ENCODE assay signal across 1 cellular context in the genomic region with DNA sequence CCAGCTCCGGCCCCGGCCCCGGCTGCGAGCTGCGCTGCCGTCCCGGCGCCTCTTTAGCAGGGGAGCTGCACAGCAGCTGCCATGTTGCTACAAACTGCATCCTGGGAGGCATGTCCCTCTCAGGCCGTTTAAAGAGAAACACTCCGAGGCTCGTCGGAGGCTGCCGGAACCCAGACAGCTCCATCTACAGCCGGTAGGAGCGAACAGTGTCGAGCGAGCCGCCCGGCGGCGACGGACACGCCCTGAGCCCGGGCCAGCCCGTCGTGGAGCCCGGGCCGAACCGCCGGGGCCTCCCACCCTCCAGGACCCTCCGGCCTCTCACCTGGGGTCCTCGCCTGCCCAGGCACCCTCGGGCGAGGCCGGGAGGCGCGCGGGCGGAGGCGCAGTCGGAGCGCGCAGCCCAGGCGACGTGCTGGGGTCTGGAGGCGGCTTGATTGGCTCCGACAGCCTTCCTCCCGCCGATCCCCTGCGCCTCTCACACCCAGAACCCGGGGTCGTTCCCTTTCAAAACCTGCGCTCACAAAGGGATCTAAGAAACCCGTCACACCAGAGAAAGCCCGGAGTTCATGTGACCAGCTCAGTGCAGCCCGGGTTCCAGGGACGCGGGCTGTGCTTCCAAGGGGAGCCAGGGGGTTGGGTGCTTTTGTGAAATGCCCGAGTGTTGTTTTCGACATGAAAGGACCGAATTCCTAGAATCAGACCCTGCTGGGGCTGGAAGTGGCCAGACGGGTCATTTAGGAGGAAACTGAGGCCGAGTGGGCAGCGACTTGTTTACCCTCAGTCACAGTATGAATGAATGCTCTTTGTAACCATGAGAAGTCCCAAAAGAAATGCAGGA.
TF ChIP-seq lines count a peak whose summit lies in the region.

A gene (minus strand): TSS at position 570 of the 838 bp plus-strand sequence. CDS start 5,040 bp downstream, outside the sequence.

TF ChIP-seq in K562, 482 proteins besides CTCF, POLR2A, EP300 and RAD21 (continued from another document and continues in another):
- TF ChIP-seq JUN (IDR thresholded peaks at IDR 0.05; ENCODE audit: borderline replicate concordance, low read depth, low read length) (peak; percentile 48; the same call in 1 of the 2 replicates), JUN (CRISPR knock-in tag; IDR thresholded peaks at IDR 0.05; ENCODE audit: borderline replicate concordance) (no peak), NR4A1 (CRISPR knock-in tag; IDR thresholded peaks at IDR 0.05) (peak; percentile 92; the same call in 1 of the 2 replicates), NR4A1 (tag; IDR thresholded peaks at IDR 0.05) (peak; percentile 61; the same call in 1 of the 2 replicates), SP1 (CRISPR knock-in tag; IDR thresholded peaks at IDR 0.05) (peak; percentile 57), ZNF311 (CRISPR knock-in tag; IDR thresholded peaks at IDR 0.05) (no peak), TBP (optimal IDR thresholded peaks at IDR 0.05; ENCODE audit: low read depth, low read length) (peak; percentile 89), HCFC1 (IDR thresholded peaks at IDR 0.05; ENCODE audit: low read depth, low read length) (peak; percentile 76), SMAD3 (CRISPR knock-in tag; conservative IDR thresholded peaks at IDR 0.05) (0 out of 2 replicates have a peak, but pooled peaks have one; percentile 27), ZNF583 (CRISPR knock-in tag; IDR thresholded peaks at IDR 0.05) (peak; percentile 72; the same call in 1 of the 2 replicates), GABPA (tag; conservative IDR thresholded peaks at IDR 0.05; ENCODE audit: low read depth) (peak; percentile 29; the same call in 1 of the 2 replicates), RBBP5 (IDR thresholded peaks at IDR 0.05; ENCODE audit: borderline replicate concordance, insufficient read depth, low read length, poor library complexity, severe bottlenecking) (peak; percentile 92), CBX1 (IDR thresholded peaks at IDR 0.05; ENCODE audit: low read depth) (peak; percentile 89), JUND (IDR thresholded peaks at IDR 0.05; ENCODE audit: borderline replicate concordance, low read depth, low read length) (peak; percentile 63), JUND (tag; IDR thresholded peaks at IDR 0.05; ENCODE audit: borderline replicate concordance, low read depth, low read length) (no peak), ETV1 (tag; conservative IDR thresholded peaks at IDR 0.05; ENCODE audit: low read depth) (peak; percentile 80), PTBP1 (IDR thresholded peaks at IDR 0.05; ENCODE audit: low read depth, low read length) (0 out of 2 replicates have a peak, but pooled peaks have one; percentile 47), POLR2B (IDR thresholded peaks at IDR 0.05; ENCODE audit: low read depth, partially characterized antibody) (peak; percentile 47), ZNF436 (CRISPR knock-in tag; IDR thresholded peaks at IDR 0.05) (0 out of 2 replicates have a peak, but pooled peaks have one; percentile 28), NCOA6 (IDR thresholded peaks at IDR 0.05) (peak; percentile 94), ZFX (CRISPR knock-in tag; IDR thresholded peaks at IDR 0.05) (peak; percentile 86), CREM (IDR thresholded peaks at IDR 0.05; ENCODE audit: low read depth) (peak; percentile 86), FOXM1 (IDR thresholded peaks at IDR 0.05; ENCODE audit: low read depth) (no peak), FOXM1 (CRISPR knock-in tag; IDR thresholded peaks at IDR 0.05; ENCODE audit: low read depth) (peak; percentile 81; the same call in 1 of the 2 replicates), CBX3 (IDR thresholded peaks at IDR 0.05; ENCODE audit: borderline replicate concordance in 1 of 2, low read length in 2 of 2) (peak in 1 of 2 experiments; percentile 78; a peak in 2 of 3 replicates)
- TF ChIP-seq, protein P1, sequence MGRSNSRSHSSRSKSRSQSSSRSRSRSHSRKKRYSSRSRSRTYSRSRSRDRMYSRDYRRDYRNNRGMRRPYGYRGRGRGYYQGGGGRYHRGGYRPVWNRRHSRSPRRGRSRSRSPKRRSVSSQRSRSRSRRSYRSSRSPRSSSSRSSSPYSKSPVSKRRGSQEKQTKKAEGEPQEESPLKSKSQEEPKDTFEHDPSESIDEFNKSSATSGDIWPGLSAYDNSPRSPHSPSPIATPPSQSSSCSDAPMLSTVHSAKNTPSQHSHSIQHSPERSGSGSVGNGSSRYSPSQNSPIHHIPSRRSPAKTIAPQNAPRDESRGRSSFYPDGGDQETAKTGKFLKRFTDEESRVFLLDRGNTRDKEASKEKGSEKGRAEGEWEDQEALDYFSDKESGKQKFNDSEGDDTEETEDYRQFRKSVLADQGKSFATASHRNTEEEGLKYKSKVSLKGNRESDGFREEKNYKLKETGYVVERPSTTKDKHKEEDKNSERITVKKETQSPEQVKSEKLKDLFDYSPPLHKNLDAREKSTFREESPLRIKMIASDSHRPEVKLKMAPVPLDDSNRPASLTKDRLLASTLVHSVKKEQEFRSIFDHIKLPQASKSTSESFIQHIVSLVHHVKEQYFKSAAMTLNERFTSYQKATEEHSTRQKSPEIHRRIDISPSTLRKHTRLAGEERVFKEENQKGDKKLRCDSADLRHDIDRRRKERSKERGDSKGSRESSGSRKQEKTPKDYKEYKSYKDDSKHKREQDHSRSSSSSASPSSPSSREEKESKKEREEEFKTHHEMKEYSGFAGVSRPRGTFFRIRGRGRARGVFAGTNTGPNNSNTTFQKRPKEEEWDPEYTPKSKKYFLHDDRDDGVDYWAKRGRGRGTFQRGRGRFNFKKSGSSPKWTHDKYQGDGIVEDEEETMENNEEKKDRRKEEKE (IDR thresholded peaks at IDR 0.05; ENCODE audit: borderline replicate concordance in 1 of 2, control insufficient read depth in 1 of 2, low read depth in 2 of 2, low read length in 1 of 2): peak in 1 of 2 experiments; percentile 57; a peak in 1 of 4 replicates
- TF ChIP-seq, protein P2, sequence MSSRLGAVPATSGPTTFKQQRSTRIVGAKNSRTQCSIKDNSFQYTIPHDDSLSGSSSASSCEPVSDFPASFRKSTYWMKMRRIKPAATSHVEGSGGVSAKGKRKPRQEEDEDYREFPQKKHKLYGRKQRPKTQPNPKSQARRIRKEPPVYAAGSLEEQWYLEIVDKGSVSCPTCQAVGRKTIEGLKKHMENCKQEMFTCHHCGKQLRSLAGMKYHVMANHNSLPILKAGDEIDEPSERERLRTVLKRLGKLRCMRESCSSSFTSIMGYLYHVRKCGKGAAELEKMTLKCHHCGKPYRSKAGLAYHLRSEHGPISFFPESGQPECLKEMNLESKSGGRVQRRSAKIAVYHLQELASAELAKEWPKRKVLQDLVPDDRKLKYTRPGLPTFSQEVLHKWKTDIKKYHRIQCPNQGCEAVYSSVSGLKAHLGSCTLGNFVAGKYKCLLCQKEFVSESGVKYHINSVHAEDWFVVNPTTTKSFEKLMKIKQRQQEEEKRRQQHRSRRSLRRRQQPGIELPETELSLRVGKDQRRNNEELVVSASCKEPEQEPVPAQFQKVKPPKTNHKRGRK (tag; IDR thresholded peaks at IDR 0.05): 0 out of 2 replicates have a peak, but pooled peaks have one; percentile 13
- TF ChIP-seq, protein P3, sequence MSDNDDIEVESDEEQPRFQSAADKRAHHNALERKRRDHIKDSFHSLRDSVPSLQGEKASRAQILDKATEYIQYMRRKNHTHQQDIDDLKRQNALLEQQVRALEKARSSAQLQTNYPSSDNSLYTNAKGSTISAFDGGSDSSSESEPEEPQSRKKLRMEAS (CRISPR knock-in tag; IDR thresholded peaks at IDR 0.05): 0 out of 2 replicates have a peak, but pooled peaks have one; percentile 14
- TF ChIP-seq, protein P4, sequence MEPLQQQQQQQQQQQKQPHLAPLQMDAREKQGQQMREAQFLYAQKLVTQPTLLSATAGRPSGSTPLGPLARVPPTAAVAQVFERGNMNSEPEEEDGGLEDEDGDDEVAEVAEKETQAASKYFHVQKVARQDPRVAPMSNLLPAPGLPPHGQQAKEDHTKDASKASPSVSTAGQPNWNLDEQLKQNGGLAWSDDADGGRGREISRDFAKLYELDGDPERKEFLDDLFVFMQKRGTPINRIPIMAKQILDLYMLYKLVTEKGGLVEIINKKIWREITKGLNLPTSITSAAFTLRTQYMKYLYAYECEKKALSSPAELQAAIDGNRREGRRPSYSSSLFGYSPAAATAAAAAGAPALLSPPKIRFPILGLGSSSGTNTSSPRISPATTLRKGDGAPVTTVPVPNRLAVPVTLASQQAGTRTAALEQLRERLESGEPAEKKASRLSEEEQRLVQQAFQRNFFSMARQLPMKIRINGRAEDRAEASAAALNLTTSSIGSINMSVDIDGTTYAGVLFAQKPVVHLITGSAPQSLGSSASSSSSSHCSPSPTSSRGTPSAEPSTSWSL (CRISPR knock-in tag; IDR thresholded peaks at IDR 0.05; ENCODE audit: borderline replicate concordance): peak; percentile 90
- TF ChIP-seq, protein P5, sequence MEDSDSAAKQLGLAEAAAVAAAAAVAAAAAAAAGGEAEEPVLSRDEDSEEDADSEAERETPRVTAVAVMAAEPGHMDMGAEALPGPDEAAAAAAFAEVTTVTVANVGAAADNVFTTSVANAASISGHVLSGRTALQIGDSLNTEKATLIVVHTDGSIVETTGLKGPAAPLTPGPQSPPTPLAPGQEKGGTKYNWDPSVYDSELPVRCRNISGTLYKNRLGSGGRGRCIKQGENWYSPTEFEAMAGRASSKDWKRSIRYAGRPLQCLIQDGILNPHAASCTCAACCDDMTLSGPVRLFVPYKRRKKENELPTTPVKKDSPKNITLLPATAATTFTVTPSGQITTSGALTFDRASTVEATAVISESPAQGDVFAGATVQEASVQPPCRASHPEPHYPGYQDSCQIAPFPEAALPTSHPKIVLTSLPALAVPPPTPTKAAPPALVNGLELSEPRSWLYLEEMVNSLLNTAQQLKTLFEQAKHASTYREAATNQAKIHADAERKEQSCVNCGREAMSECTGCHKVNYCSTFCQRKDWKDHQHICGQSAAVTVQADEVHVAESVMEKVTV (CRISPR knock-in tag; IDR thresholded peaks at IDR 0.05): peak; percentile 28; the same call in 1 of the 2 replicates
- TF ChIP-seq, protein P6, sequence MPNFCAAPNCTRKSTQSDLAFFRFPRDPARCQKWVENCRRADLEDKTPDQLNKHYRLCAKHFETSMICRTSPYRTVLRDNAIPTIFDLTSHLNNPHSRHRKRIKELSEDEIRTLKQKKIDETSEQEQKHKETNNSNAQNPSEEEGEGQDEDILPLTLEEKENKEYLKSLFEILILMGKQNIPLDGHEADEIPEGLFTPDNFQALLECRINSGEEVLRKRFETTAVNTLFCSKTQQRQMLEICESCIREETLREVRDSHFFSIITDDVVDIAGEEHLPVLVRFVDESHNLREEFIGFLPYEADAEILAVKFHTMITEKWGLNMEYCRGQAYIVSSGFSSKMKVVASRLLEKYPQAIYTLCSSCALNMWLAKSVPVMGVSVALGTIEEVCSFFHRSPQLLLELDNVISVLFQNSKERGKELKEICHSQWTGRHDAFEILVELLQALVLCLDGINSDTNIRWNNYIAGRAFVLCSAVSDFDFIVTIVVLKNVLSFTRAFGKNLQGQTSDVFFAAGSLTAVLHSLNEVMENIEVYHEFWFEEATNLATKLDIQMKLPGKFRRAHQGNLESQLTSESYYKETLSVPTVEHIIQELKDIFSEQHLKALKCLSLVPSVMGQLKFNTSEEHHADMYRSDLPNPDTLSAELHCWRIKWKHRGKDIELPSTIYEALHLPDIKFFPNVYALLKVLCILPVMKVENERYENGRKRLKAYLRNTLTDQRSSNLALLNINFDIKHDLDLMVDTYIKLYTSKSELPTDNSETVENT (CRISPR knock-in tag; IDR thresholded peaks at IDR 0.05): peak; percentile 79; the same call in 1 of the 2 replicates
- TF ChIP-seq, protein P7, sequence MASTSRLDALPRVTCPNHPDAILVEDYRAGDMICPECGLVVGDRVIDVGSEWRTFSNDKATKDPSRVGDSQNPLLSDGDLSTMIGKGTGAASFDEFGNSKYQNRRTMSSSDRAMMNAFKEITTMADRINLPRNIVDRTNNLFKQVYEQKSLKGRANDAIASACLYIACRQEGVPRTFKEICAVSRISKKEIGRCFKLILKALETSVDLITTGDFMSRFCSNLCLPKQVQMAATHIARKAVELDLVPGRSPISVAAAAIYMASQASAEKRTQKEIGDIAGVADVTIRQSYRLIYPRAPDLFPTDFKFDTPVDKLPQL (IDR thresholded peaks at IDR 0.05; ENCODE audit: extremely low read depth, insufficient read length): no peak
- TF ChIP-seq, protein P8, sequence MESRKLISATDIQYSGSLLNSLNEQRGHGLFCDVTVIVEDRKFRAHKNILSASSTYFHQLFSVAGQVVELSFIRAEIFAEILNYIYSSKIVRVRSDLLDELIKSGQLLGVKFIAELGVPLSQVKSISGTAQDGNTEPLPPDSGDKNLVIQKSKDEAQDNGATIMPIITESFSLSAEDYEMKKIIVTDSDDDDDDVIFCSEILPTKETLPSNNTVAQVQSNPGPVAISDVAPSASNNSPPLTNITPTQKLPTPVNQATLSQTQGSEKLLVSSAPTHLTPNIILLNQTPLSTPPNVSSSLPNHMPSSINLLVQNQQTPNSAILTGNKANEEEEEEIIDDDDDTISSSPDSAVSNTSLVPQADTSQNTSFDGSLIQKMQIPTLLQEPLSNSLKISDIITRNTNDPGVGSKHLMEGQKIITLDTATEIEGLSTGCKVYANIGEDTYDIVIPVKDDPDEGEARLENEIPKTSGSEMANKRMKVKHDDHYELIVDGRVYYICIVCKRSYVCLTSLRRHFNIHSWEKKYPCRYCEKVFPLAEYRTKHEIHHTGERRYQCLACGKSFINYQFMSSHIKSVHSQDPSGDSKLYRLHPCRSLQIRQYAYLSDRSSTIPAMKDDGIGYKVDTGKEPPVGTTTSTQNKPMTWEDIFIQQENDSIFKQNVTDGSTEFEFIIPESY (CRISPR knock-in tag; IDR thresholded peaks at IDR 0.05): peak; percentile 77
- TF ChIP-seq, protein P9, sequence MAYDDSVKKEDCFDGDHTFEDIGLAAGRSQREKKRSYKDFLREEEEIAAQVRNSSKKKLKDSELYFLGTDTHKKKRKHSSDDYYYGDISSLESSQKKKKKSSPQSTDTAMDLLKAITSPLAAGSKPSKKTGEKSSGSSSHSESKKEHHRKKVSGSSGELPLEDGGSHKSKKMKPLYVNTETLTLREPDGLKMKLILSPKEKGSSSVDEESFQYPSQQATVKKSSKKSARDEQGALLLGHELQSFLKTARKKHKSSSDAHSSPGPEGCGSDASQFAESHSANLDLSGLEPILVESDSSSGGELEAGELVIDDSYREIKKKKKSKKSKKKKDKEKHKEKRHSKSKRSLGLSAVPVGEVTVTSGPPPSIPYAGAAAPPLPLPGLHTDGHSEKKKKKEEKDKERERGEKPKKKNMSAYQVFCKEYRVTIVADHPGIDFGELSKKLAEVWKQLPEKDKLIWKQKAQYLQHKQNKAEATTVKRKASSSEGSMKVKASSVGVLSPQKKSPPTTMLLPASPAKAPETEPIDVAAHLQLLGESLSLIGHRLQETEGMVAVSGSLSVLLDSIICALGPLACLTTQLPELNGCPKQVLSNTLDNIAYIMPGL (CRISPR knock-in tag; IDR thresholded peaks at IDR 0.05): peak; percentile 91
- TF ChIP-seq, protein P10, sequence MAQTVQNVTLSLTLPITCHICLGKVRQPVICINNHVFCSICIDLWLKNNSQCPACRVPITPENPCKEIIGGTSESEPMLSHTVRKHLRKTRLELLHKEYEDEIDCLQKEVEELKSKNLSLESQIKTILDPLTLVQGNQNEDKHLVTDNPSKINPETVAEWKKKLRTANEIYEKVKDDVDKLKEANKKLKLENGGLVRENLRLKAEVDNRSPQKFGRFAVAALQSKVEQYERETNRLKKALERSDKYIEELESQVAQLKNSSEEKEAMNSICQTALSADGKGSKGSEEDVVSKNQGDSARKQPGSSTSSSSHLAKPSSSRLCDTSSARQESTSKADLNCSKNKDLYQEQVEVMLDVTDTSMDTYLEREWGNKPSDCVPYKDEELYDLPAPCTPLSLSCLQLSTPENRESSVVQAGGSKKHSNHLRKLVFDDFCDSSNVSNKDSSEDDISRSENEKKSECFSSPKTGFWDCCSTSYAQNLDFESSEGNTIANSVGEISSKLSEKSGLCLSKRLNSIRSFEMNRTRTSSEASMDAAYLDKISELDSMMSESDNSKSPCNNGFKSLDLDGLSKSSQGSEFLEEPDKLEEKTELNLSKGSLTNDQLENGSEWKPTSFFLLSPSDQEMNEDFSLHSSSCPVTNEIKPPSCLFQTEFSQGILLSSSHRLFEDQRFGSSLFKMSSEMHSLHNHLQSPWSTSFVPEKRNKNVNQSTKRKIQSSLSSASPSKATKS (CRISPR knock-in tag; IDR thresholded peaks at IDR 0.05): no peak
